Comparison of ENCODE assay signal across 25 cellular contexts in the genomic region with DNA sequence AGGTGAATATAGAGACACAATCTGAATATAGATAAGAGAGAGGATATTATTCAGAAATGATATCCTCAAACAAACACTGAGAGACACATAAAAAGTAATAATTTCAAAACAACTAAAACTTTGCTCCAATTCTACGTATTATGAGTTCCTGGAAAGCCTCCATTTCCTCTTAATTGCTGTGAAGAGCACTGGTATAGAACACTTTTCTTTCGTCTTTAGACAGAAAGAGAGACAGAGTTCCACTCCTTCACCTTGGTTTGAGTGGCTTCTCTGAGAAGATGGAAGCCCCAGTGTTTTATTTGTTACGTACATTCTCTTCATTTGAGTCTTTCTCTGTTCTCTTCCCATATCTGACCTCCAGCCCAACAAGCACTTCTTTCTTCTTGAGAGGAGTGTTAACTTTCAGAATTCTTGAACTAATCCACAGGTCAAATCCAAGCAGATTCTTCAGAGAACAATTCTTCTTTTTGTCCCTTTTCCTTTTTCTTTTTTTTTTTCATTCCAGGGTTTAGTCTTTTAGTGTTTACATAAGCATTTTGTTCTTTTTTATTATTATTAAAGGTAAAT. TPM values are rescaled to one million over a fixed set of nuclear protein-coding genes. Genes with fewer than 3 reads are reported as not detected.
A peak's percentile ranks its signal among the peaks of the same experiment; 100 is the strongest.
DNase-seq lines count a peak whose midpoint lies in the region; ATAC-seq and TF ChIP-seq lines count a peak whose summit lies in the region.
"Had no signal": no experiment of that assay in that cellular context is flagged by ENCODE, and none has a peak within 500 bp of the region (broad histone marks: within the 10 kb centered on the region; RNA-seq: fewer than 3 reads in every experiment).

No MANE protein-coding gene starts in this region.

- H3F3A ChIP-seq in GM23248 (ENCODE audit: insufficient read depth) = peaks cover 18% of the 10 kb centered on the region

- H4K20me1 ChIP-seq in GM23248 (ENCODE audit: insufficient read depth) = no peaks in the 10 kb centered on the region

- WGBS in GM23248 (ENCODE audit: low coverage in 1 of 2, low lambda C conversion rate in 2 of 2, missing lambda C conversion rate in 2 of 2), 2 experiments = 53 to 61% methylated on average over 3 of the region's 3 CpGs

- peaks cover 26% of the 10 kb centered on the region for H3K4me1 Mint-ChIP-seq in activated CD4-positive, alpha-beta T cell treated with anti-CD3 and anti-CD28 coated beads, Interleukin-2, amount 10 ng/mL, durations not matched to agents 7 days and 5 days
- peaks cover 38% of the 10 kb centered on the region for H3K4me1 Mint-ChIP-seq in activated CD4-positive, alpha-beta memory T cell treated with anti-CD3 and anti-CD28 coated beads, Interleukin-2, amount 10 ng/mL, durations not matched to agents 7 days and 5 days
- H3K4me1 Mint-ChIP-seq in immature natural killer cell = no peaks in the 10 kb centered on the region
- H3K4me1 Mint-ChIP-seq: CD14-positive monocyte; neural progenitor cell; stimulated activated memory B cell treated with anti-CD40 and anti-IgM and Interleukin-4, amounts not matched to agents 10 μg/mL and 1 μg/mL and 100 μg/mL, for 72 hours had no signal

- peak overlapping the region; percentile 57; the same call in 1 of the 2 replicates for H2AFZ ChIP-seq in GM23248
- H2AFZ ChIP-seq: neural progenitor cell, parathyroid adenoma had no signal

- H3K4me2 ChIP-seq in GM23248 (ENCODE audit: unreplicated experiment) = no peak overlapping the region
- H3K4me2 ChIP-seq: neural progenitor cell had no signal

- H3K4me3 ChIP-seq in GM23248 (no peak overlapping the region), gastrocnemius medialis (no peak overlapping the region)
- H3K4me3 ChIP-seq: colonic mucosa, lung, neural progenitor cell had no signal

- no peak for TF ChIP-seq CTCF in gastrocnemius medialis (IDR thresholded peaks at IDR 0.05 in 4 of 5, conservative IDR thresholded peaks at IDR 0.05 in 1 of 5)

- in situ Hi-C loops in GM23248 (cut with MboI) = no loop called here
- in situ Hi-C loops in gastrocnemius medialis (cut with MboI; ENCODE audit: low sequenced_read_pairs in 4 of 4) = no loop called here

- no peak overlapping the region for H3K9ac ChIP-seq in GM23248
- H3K9ac ChIP-seq: neural progenitor cell, parathyroid adenoma had no signal

- H3K9me3 ChIP-seq in GM23248 (ENCODE audit: low read depth) (no peaks in the 10 kb centered on the region), gastrocnemius medialis (no peaks in the 10 kb centered on the region)
- H3K9me3 ChIP-seq: colonic mucosa had no signal

- H3K27me3 Mint-ChIP-seq in activated CD4-positive, alpha-beta T cell treated with anti-CD3 and anti-CD28 coated beads, Interleukin-2, amount 10 ng/mL, durations not matched to agents 7 days and 5 days = peaks cover 14% of the 10 kb centered on the region
- peaks cover 9% of the 10 kb centered on the region for H3K27me3 Mint-ChIP-seq in activated CD4-positive, alpha-beta memory T cell treated with anti-CD3 and anti-CD28 coated beads, Interleukin-2, amount 10 ng/mL, durations not matched to agents 7 days and 5 days
- H3K27me3 Mint-ChIP-seq in immature natural killer cell (ENCODE audit: low read depth in 3 of 3) = peaks cover 2 to 20% (median 5%) of the 10 kb centered on the region in 3 donors

- TF ChIP-seq POLR2A in gastrocnemius medialis (IDR thresholded peaks at IDR 0.05) = no peak

- H3K27ac Mint-ChIP-seq in activated CD4-positive, alpha-beta T cell treated with anti-CD3 and anti-CD28 coated beads, Interleukin-2, amount 10 ng/mL, durations not matched to agents 7 days and 5 days = peak overlapping the region; percentile 88
- peak overlapping the region; percentile 96 for H3K27ac Mint-ChIP-seq in activated CD4-positive, alpha-beta memory T cell treated with anti-CD3 and anti-CD28 coated beads, Interleukin-2, amount 10 ng/mL, durations not matched to agents 7 days and 5 days
- H3K27ac Mint-ChIP-seq in immature natural killer cell = no peak overlapping the region
- H3K27ac Mint-ChIP-seq: CD14-positive monocyte; neural progenitor cell; stimulated activated memory B cell treated with anti-CD40 and anti-IgM and Interleukin-4, amounts not matched to agents 10 μg/mL and 1 μg/mL and 100 μg/mL, for 72 hours; type B pancreatic cell had no signal

- no peaks in the 10 kb centered on the region for H3K36me3 Mint-ChIP-seq in activated CD4-positive, alpha-beta T cell treated with anti-CD3 and anti-CD28 coated beads, Interleukin-2, amount 10 ng/mL, durations not matched to agents 7 days and 5 days (ENCODE audit: low read depth)
- no peaks in the 10 kb centered on the region for H3K36me3 Mint-ChIP-seq in activated CD4-positive, alpha-beta memory T cell treated with anti-CD3 and anti-CD28 coated beads, Interleukin-2, amount 10 ng/mL, durations not matched to agents 7 days and 5 days (ENCODE audit: low read depth)
- H3K36me3 Mint-ChIP-seq in immature natural killer cell = peaks cover 0 to 3% (median 0%) of the 10 kb centered on the region in 3 donors
- H3K36me3 Mint-ChIP-seq: CD14-positive monocyte; neural progenitor cell; stimulated activated memory B cell treated with anti-CD40 and anti-IgM and Interleukin-4, amounts not matched to agents 10 μg/mL and 1 μg/mL and 100 μg/mL, for 72 hours; type B pancreatic cell had no signal

- no peaks in the 10 kb centered on the region for H3K9me2 ChIP-seq in GM23248 (ENCODE audit: insufficient read depth)

- H3K36me3 ChIP-seq in GM23248 (ENCODE audit: low read depth) = no peaks in the 10 kb centered on the region
- H3K36me3 ChIP-seq in gastrocnemius medialis = no peaks in the 10 kb centered on the region
- H3K36me3 ChIP-seq: colonic mucosa, neural progenitor cell had no signal

- ATAC-seq in gastrocnemius medialis = no peak
- ATAC-seq: left cardiac atrium; stimulated activated memory B cell treated with anti-CD40 and anti-IgM and Interleukin-4, amounts not matched to agents 10 μg/mL and 1 μg/mL and 100 μg/mL, for 72 hours had no signal

- H3K9me3 Mint-ChIP-seq in activated CD4-positive, alpha-beta T cell treated with anti-CD3 and anti-CD28 coated beads, Interleukin-2, amount 10 ng/mL, durations not matched to agents 7 days and 5 days = no peaks in the 10 kb centered on the region
- H3K9me3 Mint-ChIP-seq in activated CD4-positive, alpha-beta memory T cell treated with anti-CD3 and anti-CD28 coated beads, Interleukin-2, amount 10 ng/mL, durations not matched to agents 7 days and 5 days = no peaks in the 10 kb centered on the region
- H3K9me3 Mint-ChIP-seq in immature natural killer cell = no peaks in the 10 kb centered on the region
- H3K9me3 Mint-ChIP-seq: CD14-positive monocyte; neural progenitor cell; stimulated activated memory B cell treated with anti-CD40 and anti-IgM and Interleukin-4, amounts not matched to agents 10 μg/mL and 1 μg/mL and 100 μg/mL, for 72 hours; type B pancreatic cell had no signal

- POLR2A ChIA-PET in activated CD4-positive, alpha-beta T cell treated with anti-CD3 and anti-CD28 coated beads, Interleukin-2, amount 10 ng/mL, durations not matched to agents 7 days and 5 days (lab: Charles Lee) = no interaction called here
- POLR2A ChIA-PET in activated CD4-positive, alpha-beta memory T cell treated with anti-CD3 and anti-CD28 coated beads, Interleukin-2, amount 10 ng/mL, durations not matched to agents 7 days and 5 days (lab: Charles Lee) = no interaction called here

- peak overlapping the region; percentile 38 for H3K4me3 Mint-ChIP-seq in activated CD4-positive, alpha-beta T cell treated with anti-CD3 and anti-CD28 coated beads, Interleukin-2, amount 10 ng/mL, durations not matched to agents 7 days and 5 days
- H3K4me3 Mint-ChIP-seq in activated CD4-positive, alpha-beta memory T cell treated with anti-CD3 and anti-CD28 coated beads, Interleukin-2, amount 10 ng/mL, durations not matched to agents 7 days and 5 days = peak overlapping the region; percentile 65
- no peak overlapping the region for H3K4me3 Mint-ChIP-seq in immature natural killer cell
- H3K4me3 Mint-ChIP-seq: CD14-positive monocyte; neural progenitor cell; stimulated activated memory B cell treated with anti-CD40 and anti-IgM and Interleukin-4, amounts not matched to agents 10 μg/mL and 1 μg/mL and 100 μg/mL, for 72 hours; type B pancreatic cell had no signal

- H3K27ac ChIP-seq in GM23248 = no peak overlapping the region
- H3K27ac ChIP-seq in gastrocnemius medialis = no peak overlapping the region
- H3K27ac ChIP-seq: colonic mucosa, epithelial cell of prostate, neural progenitor cell, parathyroid adenoma, RWPE1 had no signal

- H3K27me3 ChIP-seq in GM23248 (replicated peaks; ENCODE audit: insufficient read depth) = no peaks in the 10 kb centered on the region
- H3K27me3 ChIP-seq in gastrocnemius medialis = peaks cover 0 to 7% (median 3%) of the 10 kb centered on the region in 3 donors
- H3K27me3 ChIP-seq: colonic mucosa had no signal

- CTCF ChIA-PET in activated CD4-positive, alpha-beta T cell treated with anti-CD3 and anti-CD28 coated beads, Interleukin-2, amount 10 ng/mL, durations not matched to agents 7 days and 5 days (lab: Charles Lee) = no interaction called here
- CTCF ChIA-PET in activated CD4-positive, alpha-beta memory T cell treated with anti-CD3 and anti-CD28 coated beads, Interleukin-2, amount 10 ng/mL, durations not matched to agents 7 days and 5 days (lab: Charles Lee) = interaction anchor here (0.7 kb wide), 1 partner anchor 80 kb away, joined by 3 read pairs; no protein-coding TSS in a partner anchor

- no peak for DNase-seq in activated CD4-positive, alpha-beta T cell treated with anti-CD3 and anti-CD28 coated beads, Interleukin-2, amount 10 ng/mL, durations not matched to agents 7 days and 5 days
- DNase-seq in activated CD4-positive, alpha-beta T cell treated with anti-CD3 and anti-CD28 coated beads, Interleukin-2, amount 50 U/mL, for 1 hour = no peak
- DNase-seq in GM23248 = no peak
- no peak for DNase-seq in activated CD4-positive, alpha-beta memory T cell treated with anti-CD3 and anti-CD28 coated beads, Interleukin-2, amount 10 ng/mL, durations not matched to agents 7 days and 5 days
- peak; percentile 60 for DNase-seq in foreskin melanocyte
- DNase-seq in gastrocnemius medialis = no peak
- DNase-seq in immature natural killer cell = no peak
- DNase-seq in epidermal melanocyte (ENCODE audit: insufficient read length, low spot score) = no peak
- DNase-seq: activated CD4-positive, CD25-positive, alpha-beta regulatory T cell treated with anti-CD3 and anti-CD28 coated beads, Interleukin-2, amount 50 U/mL, for 72 hours; colonic mucosa; effector CD4-positive, alpha-beta T cell; hypothalamus; IMR-90; left cardiac atrium; NCI-H146; NCI-H446 treated with DMSO at 0.1 percent for 48 hours; retina had no signal

- H3K79me2 ChIP-seq in GM23248 (ENCODE audit: insufficient read depth) = no peaks in the 10 kb centered on the region
- H3K79me2 ChIP-seq: parathyroid adenoma had no signal

- intact Hi-C loops in gastrocnemius medialis (cut with DNase I; ENCODE audit: low total_unique reads) = no loop called here

- peaks cover 18% of the 10 kb centered on the region for H3K4me1 ChIP-seq in GM23248 (ENCODE audit: insufficient read depth)
- H3K4me1 ChIP-seq in gastrocnemius medialis = no peaks in the 10 kb centered on the region
- H3K4me1 ChIP-seq: colonic mucosa, parathyroid adenoma had no signal

RNA-seq across cellular contexts. Expression of gene PIK3C3, which starts 6.4 kb away (rescaled TPM):
- 10 to 100 TPM; 42.5 to 45.1 TPM for total RNA-seq in activated CD4-positive, alpha-beta T cell treated with anti-CD3 and anti-CD28 coated beads, Interleukin-2, amount 10 ng/mL, durations not matched to agents 7 days and 5 days
- total RNA-seq in GM23248 (2014; rRNA removed; shearing (Covaris generic)) = 50.3 and 56.4 TPM in 2 replicates
- polyA plus RNA-seq in GM23248 (2016; fragmentation: Nextera tagmentation; extraction: Ambion mirVana) = 40.2 and 45.0 TPM in 2 replicates
- total RNA-seq in activated CD4-positive, alpha-beta memory T cell treated with anti-CD3 and anti-CD28 coated beads, Interleukin-2, amount 10 ng/mL, durations not matched to agents 7 days and 5 days = 10 to 100 TPM; 58.2 to 59.8 TPM
- 10 to 100 TPM; 21.7 to 38.6 (median 29.6) TPM for total RNA-seq in gastrocnemius medialis
- polyA plus RNA-seq in immature natural killer cell = 10 to 100 TPM; 23.4 to 47.0 (median 28.1) TPM

Comparison
In these comparisons a context has a peak if more than half of its experiments do, and no peak if none do; other contexts are left out.
1. H3K27ac Mint-ChIP-seq: peak in activated CD4-positive, alpha-beta T cell treated with anti-CD3 and anti-CD28 coated beads, Interleukin-2, amount 10 ng/mL, durations not matched to agents 7 days and 5 days (single experiment) and activated CD4-positive, alpha-beta memory T cell treated with anti-CD3 and anti-CD28 coated beads, Interleukin-2, amount 10 ng/mL, durations not matched to agents 7 days and 5 days (single experiment); none in immature natural killer cell (0 of 6).
2. H3K4me3 Mint-ChIP-seq: peak in activated CD4-positive, alpha-beta T cell treated with anti-CD3 and anti-CD28 coated beads, Interleukin-2, amount 10 ng/mL, durations not matched to agents 7 days and 5 days (single experiment) and activated CD4-positive, alpha-beta memory T cell treated with anti-CD3 and anti-CD28 coated beads, Interleukin-2, amount 10 ng/mL, durations not matched to agents 7 days and 5 days (single experiment); none in immature natural killer cell (0 of 5).